1 cellular context compared by ENCODE assay signal in the genomic region with DNA sequence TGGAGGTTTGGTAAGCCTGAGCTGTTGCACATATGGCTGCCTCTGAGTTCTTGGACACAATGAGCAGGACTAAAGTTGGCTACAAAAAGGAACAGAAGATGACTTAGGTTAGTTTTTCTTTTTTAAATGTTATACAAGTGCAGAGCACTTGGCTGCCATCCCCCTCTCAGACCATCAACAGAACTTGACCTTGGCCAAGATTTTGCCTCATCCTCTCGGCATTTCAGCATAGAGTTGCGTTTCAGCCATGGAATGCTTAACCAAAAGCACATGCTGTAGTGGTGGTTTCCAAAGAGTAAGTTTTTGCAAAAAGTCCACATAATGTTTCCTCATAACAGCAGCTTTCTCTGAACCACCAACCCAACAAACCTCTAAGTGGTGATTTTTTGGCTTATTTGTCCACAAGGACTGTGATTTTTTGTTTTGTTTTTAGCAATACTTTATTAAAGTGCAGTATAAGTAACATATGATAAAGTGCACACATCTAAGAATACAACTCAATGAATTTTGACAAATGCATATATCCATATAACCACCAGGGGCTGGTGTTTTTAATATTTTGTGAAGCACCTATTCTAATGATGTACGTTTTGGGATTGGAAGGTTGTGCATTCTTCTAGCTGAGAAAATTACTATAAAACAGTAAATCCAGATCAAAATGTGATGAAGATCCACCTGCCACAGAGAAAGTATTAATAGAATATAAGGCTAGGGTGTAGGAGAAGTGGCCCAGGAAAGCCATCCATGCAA.
A peak's percentile ranks its signal among the peaks of the same experiment; 100 is the strongest.
TF ChIP-seq lines count a peak whose summit lies in the region.

No MANE protein-coding gene starts in this region.

TF ChIP-seq in IMR-90, 13 proteins besides CTCF, POLR2A, EP300 and RAD21:
- TF ChIP-seq CEBPB (IDR thresholded peaks at IDR 0.05; ENCODE audit: low read depth, low read length) (peak; percentile 80), RFX5 (IDR thresholded peaks at IDR 0.05; ENCODE audit: low read depth, low read length) (peak; percentile 60), FOS (IDR thresholded peaks at IDR 0.05; ENCODE audit: low read depth, low read length) (no peak), MAZ (IDR thresholded peaks at IDR 0.05; ENCODE audit: borderline replicate concordance, low read depth, low read length) (no peak), CHD1 (IDR thresholded peaks at IDR 0.05; ENCODE audit: low read depth, low read length) (no peak), NFE2L2 (IDR thresholded peaks at IDR 0.05; ENCODE audit: low read depth, low read length) (no peak), MXI1 (IDR thresholded peaks at IDR 0.05; ENCODE audit: borderline replicate concordance, low read depth, low read length) (peak; percentile 43; the same call in 1 of the 2 replicates), SMC3 (IDR thresholded peaks at IDR 0.05; ENCODE audit: low read depth, low read length) (peak; percentile 38; the same call in 1 of the 2 replicates), MAFK (IDR thresholded peaks at IDR 0.05; ENCODE audit: low read depth, low read length) (no peak), RCOR1 (IDR thresholded peaks at IDR 0.05; ENCODE audit: insufficient replicate concordance, low read length) (no peak), BHLHE40 (IDR thresholded peaks at IDR 0.05; ENCODE audit: low read depth, low read length) (peak; percentile 10; the same call in 1 of the 2 replicates)
- TF ChIP-seq, protein P1, sequence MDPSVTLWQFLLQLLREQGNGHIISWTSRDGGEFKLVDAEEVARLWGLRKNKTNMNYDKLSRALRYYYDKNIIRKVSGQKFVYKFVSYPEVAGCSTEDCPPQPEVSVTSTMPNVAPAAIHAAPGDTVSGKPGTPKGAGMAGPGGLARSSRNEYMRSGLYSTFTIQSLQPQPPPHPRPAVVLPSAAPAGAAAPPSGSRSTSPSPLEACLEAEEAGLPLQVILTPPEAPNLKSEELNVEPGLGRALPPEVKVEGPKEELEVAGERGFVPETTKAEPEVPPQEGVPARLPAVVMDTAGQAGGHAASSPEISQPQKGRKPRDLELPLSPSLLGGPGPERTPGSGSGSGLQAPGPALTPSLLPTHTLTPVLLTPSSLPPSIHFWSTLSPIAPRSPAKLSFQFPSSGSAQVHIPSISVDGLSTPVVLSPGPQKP (IDR thresholded peaks at IDR 0.05; ENCODE audit: borderline replicate concordance, low read depth, low read length) = no peak
- TF ChIP-seq, protein P2, sequence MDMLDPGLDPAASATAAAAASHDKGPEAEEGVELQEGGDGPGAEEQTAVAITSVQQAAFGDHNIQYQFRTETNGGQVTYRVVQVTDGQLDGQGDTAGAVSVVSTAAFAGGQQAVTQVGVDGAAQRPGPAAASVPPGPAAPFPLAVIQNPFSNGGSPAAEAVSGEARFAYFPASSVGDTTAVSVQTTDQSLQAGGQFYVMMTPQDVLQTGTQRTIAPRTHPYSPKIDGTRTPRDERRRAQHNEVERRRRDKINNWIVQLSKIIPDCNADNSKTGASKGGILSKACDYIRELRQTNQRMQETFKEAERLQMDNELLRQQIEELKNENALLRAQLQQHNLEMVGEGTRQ (IDR thresholded peaks at IDR 0.05; ENCODE audit: low read depth, low read length) = no peak
